Comparison of ENCODE assay signal across 8 cellular contexts in genomic region chr9:14353222-14354056, GRCh38. TPM values are rescaled to one million over a fixed set of nuclear protein-coding genes. Genes with fewer than 3 reads are reported as not detected.
A peak's percentile ranks its signal among the peaks of the same experiment; 100 is the strongest.
DNase-seq lines count a peak whose midpoint lies in the region; ATAC-seq, FAIRE-seq and TF ChIP-seq lines count a peak whose summit lies in the region.

No MANE protein-coding gene starts in this region.

- peaks cover 64% of the 10 kb centered on the region for H3K27me3 Mint-ChIP-seq in activated T-helper 17 cell treated with anti-CD3 and anti-CD28 coated beads, Interleukin-2, amount 50 U/mL, for 72 hours

- ATAC-seq in GM21717 (IDR thresholded peaks at IDR 0.05; ENCODE audit: unreplicated experiment) = peak; percentile 88
- peak; percentile 77 for ATAC-seq in activated T-helper 17 cell treated with anti-CD3 and anti-CD28 coated beads, Interleukin-2, amount 50 U/mL, for 72 hours (replicated peaks)

- peak; percentile 47 for DNase-seq in Jurkat, Clone E6-1 (ENCODE audit: low read depth, low spot score)
- DNase-seq in RCC 7860 (ENCODE audit: low spot score) = peak; percentile 9
- peak; percentile 87 for DNase-seq in fibroblast of the aortic adventitia (ENCODE audit: low read depth)
- peak in 55 of 56 donors; percentile 46 to 96 (median 85) for DNase-seq in nucleus accumbens (lab: John Stamatoyannopoulos, UW)
- DNase-seq in substantia nigra (lab: John Stamatoyannopoulos, UW) = peak; percentile 36 to 98 (median 87)

- no peak overlapping the region for H3K27ac Mint-ChIP-seq in activated T-helper 17 cell treated with anti-CD3 and anti-CD28 coated beads, Interleukin-2, amount 50 U/mL, for 72 hours

- H3K79me2 ChIP-seq in DOHH2 (ENCODE audit: control insufficient read depth, low read length) = no peaks in the 10 kb centered on the region

- H4K20me1 ChIP-seq in DOHH2 (ENCODE audit: control insufficient read depth, insufficient read depth, low read depth, low read length) = no peaks in the 10 kb centered on the region

- H3K4me3 Mint-ChIP-seq in activated T-helper 17 cell treated with anti-CD3 and anti-CD28 coated beads, Interleukin-2, amount 50 U/mL, for 72 hours = no peak overlapping the region

- no peaks in the 10 kb centered on the region for H3K9me3 Mint-ChIP-seq in activated T-helper 17 cell treated with anti-CD3 and anti-CD28 coated beads, Interleukin-2, amount 50 U/mL, for 72 hours

- H3K27ac ChIP-seq in DOHH2 (ENCODE audit: low read depth, low read length) (no peak overlapping the region), substantia nigra (ENCODE audit: low read depth, low read length, poor library complexity, severe bottlenecking) (peak overlapping the region; percentile 79)

- H3K36me3 Mint-ChIP-seq in activated T-helper 17 cell treated with anti-CD3 and anti-CD28 coated beads, Interleukin-2, amount 50 U/mL, for 72 hours (ENCODE audit: low read depth) = no peaks in the 10 kb centered on the region

- H3K4me1 ChIP-seq in DOHH2 (ENCODE audit: control insufficient read depth, low read length) = no peaks in the 10 kb centered on the region

- H3K27me3 ChIP-seq in DOHH2 (ENCODE audit: control insufficient read depth, low read length) = peaks cover 4% of the 10 kb centered on the region; the same call in 1 of the 2 replicates

- H3K9me3 ChIP-seq in DOHH2 (ENCODE audit: control insufficient read depth, insufficient read depth, low read length) = no peaks in the 10 kb centered on the region

- H3K36me3 ChIP-seq in DOHH2 (ENCODE audit: control insufficient read depth, low read length) = no peaks in the 10 kb centered on the region

- no peak overlapping the region for H3K4me2 ChIP-seq in DOHH2 (ENCODE audit: low read length)

- H3K9me2 ChIP-seq in DOHH2 (replicated peaks; ENCODE audit: control insufficient read depth, low read length) = no peaks in the 10 kb centered on the region

- FAIRE-seq in RCC 7860 (lab: Jason Lieb, UNC) = no peak

- TF ChIP-seq CTCF in DOHH2 (IDR thresholded peaks at IDR 0.05; ENCODE audit: low read depth, low read length, poor library complexity, severe bottlenecking) (peak; percentile 87), fibroblast of the aortic adventitia (IDR thresholded peaks at IDR 0.05; ENCODE audit: insufficient read depth, low read length) (peak; percentile 90)

- no peaks in the 10 kb centered on the region for H3F3A ChIP-seq in DOHH2 (ENCODE audit: control insufficient read depth, insufficient read depth)

- H3K4me3 ChIP-seq in DOHH2 (ENCODE audit: low read length) = no peak overlapping the region
- H3K4me3 ChIP-seq in Jurkat, Clone E6-1 (ENCODE audit: low read length) = no peak overlapping the region
- peak overlapping the region; percentile 40 for H3K4me3 ChIP-seq in fibroblast of the aortic adventitia (ENCODE audit: low read depth, low read length)

- H3K4me1 Mint-ChIP-seq in activated T-helper 17 cell treated with anti-CD3 and anti-CD28 coated beads, Interleukin-2, amount 50 U/mL, for 72 hours = no peaks in the 10 kb centered on the region

RNA-seq across cellular contexts. Expression of gene NFIB, which starts 39.5 kb away (rescaled TPM):
- polyA plus RNA-seq in Jurkat, Clone E6-1 (2012; ENCODE audit: insufficient read depth, insufficient read length) = not detected
- total RNA-seq in activated T-helper 17 cell treated with anti-CD3 and anti-CD28 coated beads, Interleukin-2, amount 50 U/mL, for 72 hours = under 1 TPM in 1 of 2 donors, not detected in 1; 0.15 TPM
- 107 and 111 TPM in 2 replicates for total RNA-seq in fibroblast of the aortic adventitia (ENCODE audit: low replicate concordance)

Comparison
In these comparisons a context has a peak if more than half of its experiments do, and no peak if none do; other contexts are left out.
1. DNase-seq: peak in every context shown above with its lines; median percentile 87 in fibroblast of the aortic adventitia; 87 in substantia nigra; 85 in nucleus accumbens; 47 in Jurkat, Clone E6-1; 9 in RCC 7860.
2. RNA of gene NFIB, which starts 39.5 kb away (total RNA-seq): 107 to 111 TPM in fibroblast of the aortic adventitia; 0.15 TPM in activated T-helper 17 cell treated with anti-CD3 and anti-CD28 coated beads, Interleukin-2, amount 50 U/mL, for 72 hours; every median in the first group is over 10 times any median in the second.